In the genomic region with DNA sequence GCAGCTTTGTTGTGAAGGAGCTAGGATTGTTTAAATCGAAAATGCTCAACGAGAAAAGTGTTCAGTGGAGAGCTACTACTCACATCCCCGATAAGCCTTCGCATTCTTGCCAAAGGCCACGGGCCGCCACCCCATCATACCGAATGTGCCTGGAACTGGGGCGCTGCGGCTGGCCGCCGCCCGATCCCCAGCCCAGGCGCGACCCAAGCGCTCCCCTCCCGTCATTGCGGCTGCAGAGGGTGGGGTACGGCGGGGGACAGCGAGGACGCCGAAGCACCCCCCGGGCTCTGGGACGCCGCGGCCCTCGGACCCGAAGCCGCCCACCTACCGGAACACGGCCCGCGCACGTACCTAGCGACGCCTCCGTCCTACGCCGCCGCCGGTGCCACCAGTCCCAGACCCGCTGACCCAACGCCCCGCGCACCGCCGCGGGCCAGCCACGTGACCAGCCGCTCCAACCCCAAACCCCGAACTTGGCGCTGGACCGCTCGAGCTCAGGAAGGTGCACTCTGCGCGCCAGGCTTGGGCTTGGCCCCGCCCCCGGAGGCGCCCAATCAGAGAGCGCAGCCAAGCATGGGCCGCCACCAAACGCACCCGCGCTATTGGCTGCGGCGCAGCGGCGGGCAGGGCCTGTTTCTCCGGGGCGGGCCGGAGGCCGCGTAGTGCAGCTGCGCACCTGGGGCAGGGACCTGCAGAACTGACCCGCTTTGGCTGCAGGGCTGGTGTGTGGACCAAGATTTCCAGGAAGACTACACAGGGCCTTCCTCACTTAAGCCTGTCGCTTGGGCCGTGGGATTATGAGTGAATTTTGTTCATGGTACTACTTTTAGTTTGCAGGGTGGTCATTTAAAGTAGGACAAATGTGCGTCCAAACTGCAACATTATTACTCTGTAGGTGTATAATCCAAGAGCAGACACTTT, we compare ENCODE assay signal across 1 cellular context.
TF ChIP-seq lines count a peak whose summit lies in the region.

A gene (minus strand): TSS at position 530 of the 921 bp plus-strand sequence. CDS start 7,569 bp downstream, outside the sequence.

TF ChIP-seq in HepG2, 621 proteins besides CTCF, POLR2A, EP300 and RAD21 (continued from another document and continues in another):
- TF ChIP-seq, protein P1, sequence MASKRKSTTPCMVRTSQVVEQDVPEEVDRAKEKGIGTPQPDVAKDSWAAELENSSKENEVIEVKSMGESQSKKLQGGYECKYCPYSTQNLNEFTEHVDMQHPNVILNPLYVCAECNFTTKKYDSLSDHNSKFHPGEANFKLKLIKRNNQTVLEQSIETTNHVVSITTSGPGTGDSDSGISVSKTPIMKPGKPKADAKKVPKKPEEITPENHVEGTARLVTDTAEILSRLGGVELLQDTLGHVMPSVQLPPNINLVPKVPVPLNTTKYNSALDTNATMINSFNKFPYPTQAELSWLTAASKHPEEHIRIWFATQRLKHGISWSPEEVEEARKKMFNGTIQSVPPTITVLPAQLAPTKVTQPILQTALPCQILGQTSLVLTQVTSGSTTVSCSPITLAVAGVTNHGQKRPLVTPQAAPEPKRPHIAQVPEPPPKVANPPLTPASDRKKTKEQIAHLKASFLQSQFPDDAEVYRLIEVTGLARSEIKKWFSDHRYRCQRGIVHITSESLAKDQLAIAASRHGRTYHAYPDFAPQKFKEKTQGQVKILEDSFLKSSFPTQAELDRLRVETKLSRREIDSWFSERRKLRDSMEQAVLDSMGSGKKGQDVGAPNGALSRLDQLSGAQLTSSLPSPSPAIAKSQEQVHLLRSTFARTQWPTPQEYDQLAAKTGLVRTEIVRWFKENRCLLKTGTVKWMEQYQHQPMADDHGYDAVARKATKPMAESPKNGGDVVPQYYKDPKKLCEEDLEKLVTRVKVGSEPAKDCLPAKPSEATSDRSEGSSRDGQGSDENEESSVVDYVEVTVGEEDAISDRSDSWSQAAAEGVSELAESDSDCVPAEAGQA (IDR thresholded peaks at IDR 0.05; ENCODE audit: low read depth): no peak
- TF ChIP-seq, protein P1 (CRISPR knock-in tag; IDR thresholded peaks at IDR 0.05; ENCODE audit: borderline replicate concordance): peak; percentile 91
- TF ChIP-seq ZSCAN30 (CRISPR knock-in tag; IDR thresholded peaks at IDR 0.05) (no peak), ZNF446 (CRISPR knock-in tag; IDR thresholded peaks at IDR 0.05) (peak; percentile 82; the same call in 1 of the 2 replicates), TBP (CRISPR knock-in tag; IDR thresholded peaks at IDR 0.05) (0 out of 2 replicates have a peak, but pooled peaks have one; percentile 24), ZNF33B (CRISPR knock-in tag; IDR thresholded peaks at IDR 0.05) (no peak), KAT2B (IDR thresholded peaks at IDR 0.05; ENCODE audit: borderline replicate concordance, low read depth, low read length) (no peak), KMT2A (CRISPR knock-in tag; IDR thresholded peaks at IDR 0.05) (peak; percentile 17; the same call in 1 of the 2 replicates), JUNB (CRISPR knock-in tag; IDR thresholded peaks at IDR 0.05; ENCODE audit: borderline replicate concordance) (no peak), HNRNPLL (IDR thresholded peaks at IDR 0.05; ENCODE audit: low read depth, low read length, poor library complexity, severe bottlenecking) (peak; percentile 98), AKAP8 (CRISPR knock-in tag; IDR thresholded peaks at IDR 0.05) (peak; percentile 84; the same call in 1 of the 2 replicates), SATB2 (CRISPR knock-in tag; IDR thresholded peaks at IDR 0.05) (no peak), ELF4 (CRISPR knock-in tag; IDR thresholded peaks at IDR 0.05; ENCODE audit: borderline replicate concordance) (peak; percentile 9; the same call in 1 of the 2 replicates), ZNF709 (CRISPR knock-in tag; IDR thresholded peaks at IDR 0.05) (peak; percentile 69), TAF1 (CRISPR knock-in tag; IDR thresholded peaks at IDR 0.05) (peak; percentile 83), ZBTB20 (CRISPR knock-in tag; IDR thresholded peaks at IDR 0.05; ENCODE audit: borderline replicate concordance, low read depth) (no peak), ZNF589 (CRISPR knock-in tag; conservative IDR thresholded peaks at IDR 0.05) (0 out of 2 replicates have a peak, but pooled peaks have one; percentile 50), NKX3-1 (CRISPR knock-in tag; IDR thresholded peaks at IDR 0.05) (peak; percentile 89; the same call in 1 of the 2 replicates), PRMT3 (CRISPR knock-in tag; IDR thresholded peaks at IDR 0.05; ENCODE audit: borderline replicate concordance, low read depth) (0 out of 2 replicates have a peak, but pooled peaks have one; percentile 55), ZNF44 (CRISPR knock-in tag; IDR thresholded peaks at IDR 0.05) (no peak), ZNF20 (CRISPR knock-in tag; IDR thresholded peaks at IDR 0.05) (no peak), FOXA1 (IDR thresholded peaks at IDR 0.05) (no peak), FOXA1 (CRISPR knock-in tag; IDR thresholded peaks at IDR 0.05) (no peak), KLF11 (CRISPR knock-in tag; IDR thresholded peaks at IDR 0.05) (no peak; the same call in 1 of the 2 replicates), ZNF567 (CRISPR knock-in tag; IDR thresholded peaks at IDR 0.05; ENCODE audit: borderline replicate concordance) (no peak; the same call in 1 of the 2 replicates), REL (CRISPR knock-in tag; conservative IDR thresholded peaks at IDR 0.05) (0 out of 2 replicates have a peak, but pooled peaks have one; percentile 77), MED1 (CRISPR knock-in tag; IDR thresholded peaks at IDR 0.05) (peak; percentile 51), FOXJ3 (CRISPR knock-in tag; IDR thresholded peaks at IDR 0.05; ENCODE audit: borderline replicate concordance) (peak; percentile 37; the same call in 1 of the 2 replicates), ERF (CRISPR knock-in tag; IDR thresholded peaks at IDR 0.05) (peak; percentile 54; the same call in 1 of the 2 replicates), ARNTL (CRISPR knock-in tag; IDR thresholded peaks at IDR 0.05) (peak; percentile 93), HOXD1 (CRISPR knock-in tag; IDR thresholded peaks at IDR 0.05) (peak; percentile 82; the same call in 1 of the 2 replicates), CENPX (CRISPR knock-in tag; IDR thresholded peaks at IDR 0.05) (no peak)
- TF ChIP-seq, protein P2, sequence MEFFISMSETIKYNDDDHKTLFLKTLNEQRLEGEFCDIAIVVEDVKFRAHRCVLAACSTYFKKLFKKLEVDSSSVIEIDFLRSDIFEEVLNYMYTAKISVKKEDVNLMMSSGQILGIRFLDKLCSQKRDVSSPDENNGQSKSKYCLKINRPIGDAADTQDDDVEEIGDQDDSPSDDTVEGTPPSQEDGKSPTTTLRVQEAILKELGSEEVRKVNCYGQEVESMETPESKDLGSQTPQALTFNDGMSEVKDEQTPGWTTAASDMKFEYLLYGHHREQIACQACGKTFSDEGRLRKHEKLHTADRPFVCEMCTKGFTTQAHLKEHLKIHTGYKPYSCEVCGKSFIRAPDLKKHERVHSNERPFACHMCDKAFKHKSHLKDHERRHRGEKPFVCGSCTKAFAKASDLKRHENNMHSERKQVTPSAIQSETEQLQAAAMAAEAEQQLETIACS (CRISPR knock-in tag; IDR thresholded peaks at IDR 0.05): peak; percentile 57; the same call in 1 of the 2 replicates
- TF ChIP-seq, protein P3, sequence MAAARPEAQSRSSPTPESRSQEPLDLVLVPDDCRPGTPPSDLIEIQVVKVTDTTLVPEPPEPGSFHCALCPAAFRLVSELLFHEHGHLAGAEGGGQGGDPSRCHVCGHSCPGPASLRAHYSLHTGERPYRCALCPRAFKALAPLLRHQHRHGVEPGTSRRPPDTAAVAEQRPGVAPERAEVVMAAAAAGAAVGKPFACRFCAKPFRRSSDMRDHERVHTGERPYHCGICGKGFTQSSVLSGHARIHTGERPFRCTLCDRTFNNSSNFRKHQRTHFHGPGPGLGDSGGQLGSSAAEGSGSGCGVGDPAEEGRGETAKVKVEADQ (CRISPR knock-in tag; IDR thresholded peaks at IDR 0.05; ENCODE audit: borderline replicate concordance): peak; percentile 79; the same call in 1 of the 2 replicates
- TF ChIP-seq, protein P4, sequence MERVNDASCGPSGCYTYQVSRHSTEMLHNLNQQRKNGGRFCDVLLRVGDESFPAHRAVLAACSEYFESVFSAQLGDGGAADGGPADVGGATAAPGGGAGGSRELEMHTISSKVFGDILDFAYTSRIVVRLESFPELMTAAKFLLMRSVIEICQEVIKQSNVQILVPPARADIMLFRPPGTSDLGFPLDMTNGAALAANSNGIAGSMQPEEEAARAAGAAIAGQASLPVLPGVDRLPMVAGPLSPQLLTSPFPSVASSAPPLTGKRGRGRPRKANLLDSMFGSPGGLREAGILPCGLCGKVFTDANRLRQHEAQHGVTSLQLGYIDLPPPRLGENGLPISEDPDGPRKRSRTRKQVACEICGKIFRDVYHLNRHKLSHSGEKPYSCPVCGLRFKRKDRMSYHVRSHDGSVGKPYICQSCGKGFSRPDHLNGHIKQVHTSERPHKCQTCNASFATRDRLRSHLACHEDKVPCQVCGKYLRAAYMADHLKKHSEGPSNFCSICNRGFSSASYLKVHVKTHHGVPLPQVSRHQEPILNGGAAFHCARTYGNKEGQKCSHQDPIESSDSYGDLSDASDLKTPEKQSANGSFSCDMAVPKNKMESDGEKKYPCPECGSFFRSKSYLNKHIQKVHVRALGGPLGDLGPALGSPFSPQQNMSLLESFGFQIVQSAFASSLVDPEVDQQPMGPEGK (CRISPR knock-in tag; IDR thresholded peaks at IDR 0.05): 0 out of 2 replicates have a peak, but pooled peaks have one; percentile 10
- TF ChIP-seq, protein P5, sequence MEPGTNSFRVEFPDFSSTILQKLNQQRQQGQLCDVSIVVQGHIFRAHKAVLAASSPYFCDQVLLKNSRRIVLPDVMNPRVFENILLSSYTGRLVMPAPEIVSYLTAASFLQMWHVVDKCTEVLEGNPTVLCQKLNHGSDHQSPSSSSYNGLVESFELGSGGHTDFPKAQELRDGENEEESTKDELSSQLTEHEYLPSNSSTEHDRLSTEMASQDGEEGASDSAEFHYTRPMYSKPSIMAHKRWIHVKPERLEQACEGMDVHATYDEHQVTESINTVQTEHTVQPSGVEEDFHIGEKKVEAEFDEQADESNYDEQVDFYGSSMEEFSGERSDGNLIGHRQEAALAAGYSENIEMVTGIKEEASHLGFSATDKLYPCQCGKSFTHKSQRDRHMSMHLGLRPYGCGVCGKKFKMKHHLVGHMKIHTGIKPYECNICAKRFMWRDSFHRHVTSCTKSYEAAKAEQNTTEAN (CRISPR knock-in tag; conservative IDR thresholded peaks at IDR 0.05): peak; percentile 74; the same call in 1 of the 2 replicates
- TF ChIP-seq, protein P6, sequence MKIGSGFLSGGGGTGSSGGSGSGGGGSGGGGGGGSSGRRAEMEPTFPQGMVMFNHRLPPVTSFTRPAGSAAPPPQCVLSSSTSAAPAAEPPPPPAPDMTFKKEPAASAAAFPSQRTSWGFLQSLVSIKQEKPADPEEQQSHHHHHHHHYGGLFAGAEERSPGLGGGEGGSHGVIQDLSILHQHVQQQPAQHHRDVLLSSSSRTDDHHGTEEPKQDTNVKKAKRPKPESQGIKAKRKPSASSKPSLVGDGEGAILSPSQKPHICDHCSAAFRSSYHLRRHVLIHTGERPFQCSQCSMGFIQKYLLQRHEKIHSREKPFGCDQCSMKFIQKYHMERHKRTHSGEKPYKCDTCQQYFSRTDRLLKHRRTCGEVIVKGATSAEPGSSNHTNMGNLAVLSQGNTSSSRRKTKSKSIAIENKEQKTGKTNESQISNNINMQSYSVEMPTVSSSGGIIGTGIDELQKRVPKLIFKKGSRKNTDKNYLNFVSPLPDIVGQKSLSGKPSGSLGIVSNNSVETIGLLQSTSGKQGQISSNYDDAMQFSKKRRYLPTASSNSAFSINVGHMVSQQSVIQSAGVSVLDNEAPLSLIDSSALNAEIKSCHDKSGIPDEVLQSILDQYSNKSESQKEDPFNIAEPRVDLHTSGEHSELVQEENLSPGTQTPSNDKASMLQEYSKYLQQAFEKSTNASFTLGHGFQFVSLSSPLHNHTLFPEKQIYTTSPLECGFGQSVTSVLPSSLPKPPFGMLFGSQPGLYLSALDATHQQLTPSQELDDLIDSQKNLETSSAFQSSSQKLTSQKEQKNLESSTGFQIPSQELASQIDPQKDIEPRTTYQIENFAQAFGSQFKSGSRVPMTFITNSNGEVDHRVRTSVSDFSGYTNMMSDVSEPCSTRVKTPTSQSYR (CRISPR knock-in tag; IDR thresholded peaks at IDR 0.05; ENCODE audit: borderline replicate concordance): no peak
- TF ChIP-seq, protein P7, sequence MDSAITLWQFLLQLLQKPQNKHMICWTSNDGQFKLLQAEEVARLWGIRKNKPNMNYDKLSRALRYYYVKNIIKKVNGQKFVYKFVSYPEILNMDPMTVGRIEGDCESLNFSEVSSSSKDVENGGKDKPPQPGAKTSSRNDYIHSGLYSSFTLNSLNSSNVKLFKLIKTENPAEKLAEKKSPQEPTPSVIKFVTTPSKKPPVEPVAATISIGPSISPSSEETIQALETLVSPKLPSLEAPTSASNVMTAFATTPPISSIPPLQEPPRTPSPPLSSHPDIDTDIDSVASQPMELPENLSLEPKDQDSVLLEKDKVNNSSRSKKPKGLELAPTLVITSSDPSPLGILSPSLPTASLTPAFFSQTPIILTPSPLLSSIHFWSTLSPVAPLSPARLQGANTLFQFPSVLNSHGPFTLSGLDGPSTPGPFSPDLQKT (CRISPR knock-in tag; IDR thresholded peaks at IDR 0.05; ENCODE audit: borderline replicate concordance): no peak
- TF ChIP-seq, protein P8, sequence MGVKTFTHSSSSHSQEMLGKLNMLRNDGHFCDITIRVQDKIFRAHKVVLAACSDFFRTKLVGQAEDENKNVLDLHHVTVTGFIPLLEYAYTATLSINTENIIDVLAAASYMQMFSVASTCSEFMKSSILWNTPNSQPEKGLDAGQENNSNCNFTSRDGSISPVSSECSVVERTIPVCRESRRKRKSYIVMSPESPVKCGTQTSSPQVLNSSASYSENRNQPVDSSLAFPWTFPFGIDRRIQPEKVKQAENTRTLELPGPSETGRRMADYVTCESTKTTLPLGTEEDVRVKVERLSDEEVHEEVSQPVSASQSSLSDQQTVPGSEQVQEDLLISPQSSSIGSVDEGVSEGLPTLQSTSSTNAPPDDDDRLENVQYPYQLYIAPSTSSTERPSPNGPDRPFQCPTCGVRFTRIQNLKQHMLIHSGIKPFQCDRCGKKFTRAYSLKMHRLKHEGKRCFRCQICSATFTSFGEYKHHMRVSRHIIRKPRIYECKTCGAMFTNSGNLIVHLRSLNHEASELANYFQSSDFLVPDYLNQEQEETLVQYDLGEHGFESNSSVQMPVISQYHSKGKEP (CRISPR knock-in tag; IDR thresholded peaks at IDR 0.05): 0 out of 2 replicates have a peak, but pooled peaks have one; percentile 15
